ENCODE assay signal across 1 cellular context in the genomic region with DNA sequence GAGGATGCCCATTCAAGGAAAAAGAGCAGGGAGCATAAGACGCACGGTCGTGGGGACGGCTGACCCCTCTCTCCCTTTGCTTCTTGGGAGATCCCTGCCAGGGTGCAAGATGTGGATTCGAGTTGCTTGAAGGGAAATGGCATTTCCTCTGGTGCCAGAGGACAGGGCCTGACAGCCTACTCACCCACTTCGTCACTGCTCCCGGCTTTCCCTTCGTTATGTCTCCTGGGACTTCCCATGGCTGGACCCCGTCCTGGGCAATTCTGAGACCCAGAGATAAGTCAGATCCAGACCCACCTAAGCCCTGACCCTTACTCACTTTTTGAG.
TF ChIP-seq lines count a peak whose summit lies in the region.

No MANE protein-coding gene starts in this region.

TF ChIP-seq in HepG2, 621 proteins besides CTCF, POLR2A, EP300 and RAD21:
- TF ChIP-seq RBM39 (IDR thresholded peaks at IDR 0.05; ENCODE audit: low read depth, low read length, poor library complexity, severe bottlenecking): no peak
